ENCODE assay signal across 1 cellular context in the genomic region with DNA sequence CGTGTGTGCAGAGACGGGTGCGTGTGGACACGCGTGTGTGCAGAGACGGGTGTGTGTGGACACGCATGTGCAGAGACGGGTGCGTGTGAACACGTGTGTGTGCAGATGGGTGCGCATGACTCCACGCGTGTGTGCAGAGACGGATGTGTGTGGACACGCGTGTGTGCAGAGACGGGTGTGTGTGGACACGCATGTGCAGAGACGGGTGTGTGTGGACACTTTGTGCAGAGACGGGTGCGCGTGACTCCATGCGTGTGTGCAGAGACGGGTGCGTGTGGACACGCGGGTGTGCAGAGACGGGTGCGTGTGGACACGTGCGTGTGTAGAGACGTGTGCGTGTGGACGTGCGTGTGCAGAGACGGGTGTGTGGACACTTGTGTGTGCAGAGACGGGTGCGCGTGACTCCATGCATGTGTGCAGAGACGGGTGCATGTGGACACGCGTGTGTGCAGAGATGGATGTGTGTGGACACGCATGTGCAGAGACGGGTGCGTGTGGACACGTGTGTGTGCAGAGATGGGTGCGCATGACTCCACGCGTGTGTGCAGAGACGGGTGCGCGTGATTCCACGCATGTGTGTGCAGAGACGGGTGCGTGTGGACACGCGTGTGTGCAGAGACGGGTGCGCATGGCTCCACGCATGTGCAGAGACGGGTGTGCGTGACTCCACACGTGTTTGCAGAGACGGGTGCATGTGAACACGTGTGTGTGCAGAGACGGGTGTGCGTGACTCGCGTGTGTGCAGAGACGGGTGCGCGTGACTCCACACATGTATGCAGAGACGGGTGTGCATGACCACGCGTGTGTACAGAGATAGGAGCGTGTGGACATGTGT.
A peak's percentile ranks its signal among the peaks of the same experiment; 100 is the strongest.
TF ChIP-seq lines count a peak whose summit lies in the region.

No MANE protein-coding gene starts in this region.

TF ChIP-seq in HepG2, 621 proteins besides CTCF, POLR2A, EP300 and RAD21 (continued from another document and continues in another):
- TF ChIP-seq, protein P1, sequence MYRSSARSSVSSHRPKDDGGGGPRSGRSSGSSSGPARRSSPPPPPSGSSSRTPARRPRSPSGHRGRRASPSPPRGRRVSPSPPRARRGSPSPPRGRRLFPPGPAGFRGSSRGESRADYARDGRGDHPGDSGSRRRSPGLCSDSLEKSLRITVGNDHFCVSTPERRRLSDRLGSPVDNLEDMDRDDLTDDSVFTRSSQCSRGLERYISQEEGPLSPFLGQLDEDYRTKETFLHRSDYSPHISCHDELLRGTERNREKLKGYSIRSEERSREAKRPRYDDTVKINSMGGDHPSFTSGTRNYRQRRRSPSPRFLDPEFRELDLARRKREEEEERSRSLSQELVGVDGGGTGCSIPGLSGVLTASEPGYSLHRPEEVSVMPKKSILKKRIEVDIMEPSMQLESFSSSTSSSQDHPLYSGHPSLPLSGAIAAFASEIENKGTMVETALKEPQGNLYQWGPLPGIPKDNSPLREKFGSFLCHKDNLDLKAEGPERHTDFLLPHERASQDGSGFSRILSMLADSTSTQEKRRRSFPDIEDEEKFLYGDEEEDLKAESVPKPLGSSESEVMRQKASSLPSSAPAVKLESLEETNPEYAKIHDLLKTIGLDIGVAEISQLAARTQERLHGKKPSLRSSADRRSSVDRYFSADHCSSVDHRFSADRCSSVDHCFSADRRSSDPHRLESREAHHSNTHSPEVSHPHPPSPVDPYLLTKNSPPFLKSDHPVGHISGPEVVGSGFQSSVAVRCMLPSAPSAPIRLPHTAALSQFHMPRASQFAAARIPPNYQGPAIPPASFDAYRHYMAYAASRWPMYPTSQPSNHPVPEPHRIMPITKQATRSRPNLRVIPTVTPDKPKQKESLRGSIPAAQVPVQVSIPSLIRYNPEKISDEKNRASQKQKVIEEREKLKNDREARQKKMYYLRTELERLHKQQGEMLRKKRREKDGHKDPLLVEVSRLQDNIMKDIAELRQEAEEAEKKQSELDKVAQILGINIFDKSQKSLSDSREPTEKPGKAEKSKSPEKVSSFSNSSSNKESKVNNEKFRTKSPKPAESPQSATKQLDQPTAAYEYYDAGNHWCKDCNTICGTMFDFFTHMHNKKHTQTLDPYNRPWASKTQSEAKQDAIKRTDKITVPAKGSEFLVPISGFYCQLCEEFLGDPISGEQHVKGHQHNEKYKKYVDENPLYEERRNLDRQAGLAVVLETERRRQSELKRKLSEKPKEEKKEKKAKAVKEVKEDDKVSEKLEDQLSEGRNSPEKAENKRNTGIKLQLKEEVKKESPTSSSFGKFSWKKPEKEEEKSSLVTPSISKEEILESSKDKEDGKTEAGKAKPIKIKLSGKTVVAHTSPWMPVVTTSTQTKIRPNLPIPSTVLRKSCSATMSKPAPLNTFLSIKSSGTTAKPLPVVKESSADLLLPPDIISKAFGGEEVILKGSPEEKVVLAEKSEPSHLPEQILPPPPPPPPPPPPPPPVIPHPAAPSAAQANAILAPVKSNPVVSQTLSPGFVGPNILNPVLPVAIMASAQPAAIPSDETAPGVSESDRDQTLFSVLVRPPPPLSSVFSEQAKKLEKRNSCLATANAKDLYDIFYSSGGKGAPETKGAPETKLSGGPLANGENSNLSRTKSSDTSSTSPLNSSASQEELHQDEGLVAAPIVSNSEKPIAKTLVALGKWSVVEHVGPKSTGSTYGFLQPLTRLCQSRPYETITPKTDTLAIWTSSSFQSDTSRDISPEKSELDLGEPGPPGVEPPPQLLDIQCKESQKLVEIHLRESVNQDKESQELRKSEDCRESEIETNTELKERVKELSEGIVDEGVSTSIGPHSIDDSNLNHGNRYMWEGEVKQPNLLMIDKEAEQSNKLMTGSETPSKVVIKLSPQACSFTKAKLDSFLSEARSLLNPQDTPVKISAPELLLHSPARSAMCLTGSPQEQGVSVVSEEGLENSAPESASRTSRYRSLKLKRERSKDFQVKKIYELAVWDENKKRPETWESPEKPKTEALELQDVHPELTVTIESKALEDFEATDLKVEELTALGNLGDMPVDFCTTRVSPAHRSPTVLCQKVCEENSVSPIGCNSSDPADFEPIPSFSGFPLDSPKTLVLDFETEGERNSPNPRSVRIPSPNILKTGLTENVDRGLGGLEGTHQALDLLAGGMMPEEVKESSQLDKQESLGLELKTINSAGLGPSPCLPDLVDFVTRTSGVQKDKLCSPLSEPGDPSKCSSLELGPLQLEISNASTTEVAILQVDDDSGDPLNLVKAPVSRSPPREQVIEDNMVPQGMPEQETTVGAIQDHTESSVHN (CRISPR knock-in tag; IDR thresholded peaks at IDR 0.05): 0 out of 2 replicates have a peak, but pooled peaks have one; percentile 5
- TF ChIP-seq PHB2 (IDR thresholded peaks at IDR 0.05; ENCODE audit: partially characterized antibody) (no peak), ZFP37 (CRISPR knock-in tag; IDR thresholded peaks at IDR 0.05; ENCODE audit: borderline replicate concordance) (no peak), NR1H2 (CRISPR knock-in tag; IDR thresholded peaks at IDR 0.05; ENCODE audit: borderline replicate concordance, low read depth) (0 out of 2 replicates have a peak, but pooled peaks have one; percentile 68), ZBTB49 (CRISPR knock-in tag; IDR thresholded peaks at IDR 0.05; ENCODE audit: borderline replicate concordance) (no peak), SRSF4 (IDR thresholded peaks at IDR 0.05; ENCODE audit: low read depth, low read length, poor library complexity, severe bottlenecking) (no peak), ARNT (IDR thresholded peaks at IDR 0.05) (no peak), ZSCAN21 (CRISPR knock-in tag; IDR thresholded peaks at IDR 0.05; ENCODE audit: borderline replicate concordance) (0 out of 2 replicates have a peak, but pooled peaks have one; percentile 15), ZNF430 (CRISPR knock-in tag; IDR thresholded peaks at IDR 0.05) (no peak), SP2 (CRISPR knock-in tag; IDR thresholded peaks at IDR 0.05) (0 out of 2 replicates have a peak, but pooled peaks have one; percentile 18), KAT8 (CRISPR knock-in tag; IDR thresholded peaks at IDR 0.05) (no peak), ZBTB7A (CRISPR knock-in tag; IDR thresholded peaks at IDR 0.05) (peak; percentile 25; the same call in 1 of the 2 replicates), HOXA7 (CRISPR knock-in tag; IDR thresholded peaks at IDR 0.05) (no peak), AKAP8 (CRISPR knock-in tag; IDR thresholded peaks at IDR 0.05) (no peak), ZNF589 (CRISPR knock-in tag; conservative IDR thresholded peaks at IDR 0.05) (peak; percentile 73), ZNF713 (CRISPR knock-in tag; IDR thresholded peaks at IDR 0.05) (no peak), ATAD3A (CRISPR knock-in tag; IDR thresholded peaks at IDR 0.05) (no peak), TOPORS (CRISPR knock-in tag; IDR thresholded peaks at IDR 0.05) (no peak), REL (CRISPR knock-in tag; conservative IDR thresholded peaks at IDR 0.05) (peak; percentile 69; the same call in 1 of the 2 replicates), ZNF468 (CRISPR knock-in tag; IDR thresholded peaks at IDR 0.05) (no peak), KDM1A (CRISPR knock-in tag; IDR thresholded peaks at IDR 0.05) (no peak), ZNF780A (CRISPR knock-in tag; IDR thresholded peaks at IDR 0.05) (0 out of 2 replicates have a peak, but pooled peaks have one; percentile 21), BORCS8-MEF2B (CRISPR knock-in tag; IDR thresholded peaks at IDR 0.05) (peak; percentile 48; the same call in 1 of the 2 replicates), ZNF121 (CRISPR knock-in tag; IDR thresholded peaks at IDR 0.05) (no peak), ZNF558 (CRISPR knock-in tag; IDR thresholded peaks at IDR 0.05; ENCODE audit: borderline replicate concordance) (no peak), ZNF841 (CRISPR knock-in tag; IDR thresholded peaks at IDR 0.05; ENCODE audit: borderline replicate concordance) (0 out of 2 replicates have a peak, but pooled peaks have one; percentile 40), ZNF18 (CRISPR knock-in tag; IDR thresholded peaks at IDR 0.05; ENCODE audit: insufficient replicate concordance) (no peak), CBFB (CRISPR knock-in tag; IDR thresholded peaks at IDR 0.05) (no peak), ZBTB26 (CRISPR knock-in tag; IDR thresholded peaks at IDR 0.05; ENCODE audit: borderline replicate concordance) (no peak), NBN (conservative IDR thresholded peaks at IDR 0.05) (0 out of 2 replicates have a peak, but pooled peaks have one; percentile 18)
- TF ChIP-seq, protein P2, sequence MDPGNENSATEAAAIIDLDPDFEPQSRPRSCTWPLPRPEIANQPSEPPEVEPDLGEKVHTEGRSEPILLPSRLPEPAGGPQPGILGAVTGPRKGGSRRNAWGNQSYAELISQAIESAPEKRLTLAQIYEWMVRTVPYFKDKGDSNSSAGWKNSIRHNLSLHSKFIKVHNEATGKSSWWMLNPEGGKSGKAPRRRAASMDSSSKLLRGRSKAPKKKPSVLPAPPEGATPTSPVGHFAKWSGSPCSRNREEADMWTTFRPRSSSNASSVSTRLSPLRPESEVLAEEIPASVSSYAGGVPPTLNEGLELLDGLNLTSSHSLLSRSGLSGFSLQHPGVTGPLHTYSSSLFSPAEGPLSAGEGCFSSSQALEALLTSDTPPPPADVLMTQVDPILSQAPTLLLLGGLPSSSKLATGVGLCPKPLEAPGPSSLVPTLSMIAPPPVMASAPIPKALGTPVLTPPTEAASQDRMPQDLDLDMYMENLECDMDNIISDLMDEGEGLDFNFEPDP (CRISPR knock-in tag; conservative IDR thresholded peaks at IDR 0.05): no peak
- TF ChIP-seq, protein P3, sequence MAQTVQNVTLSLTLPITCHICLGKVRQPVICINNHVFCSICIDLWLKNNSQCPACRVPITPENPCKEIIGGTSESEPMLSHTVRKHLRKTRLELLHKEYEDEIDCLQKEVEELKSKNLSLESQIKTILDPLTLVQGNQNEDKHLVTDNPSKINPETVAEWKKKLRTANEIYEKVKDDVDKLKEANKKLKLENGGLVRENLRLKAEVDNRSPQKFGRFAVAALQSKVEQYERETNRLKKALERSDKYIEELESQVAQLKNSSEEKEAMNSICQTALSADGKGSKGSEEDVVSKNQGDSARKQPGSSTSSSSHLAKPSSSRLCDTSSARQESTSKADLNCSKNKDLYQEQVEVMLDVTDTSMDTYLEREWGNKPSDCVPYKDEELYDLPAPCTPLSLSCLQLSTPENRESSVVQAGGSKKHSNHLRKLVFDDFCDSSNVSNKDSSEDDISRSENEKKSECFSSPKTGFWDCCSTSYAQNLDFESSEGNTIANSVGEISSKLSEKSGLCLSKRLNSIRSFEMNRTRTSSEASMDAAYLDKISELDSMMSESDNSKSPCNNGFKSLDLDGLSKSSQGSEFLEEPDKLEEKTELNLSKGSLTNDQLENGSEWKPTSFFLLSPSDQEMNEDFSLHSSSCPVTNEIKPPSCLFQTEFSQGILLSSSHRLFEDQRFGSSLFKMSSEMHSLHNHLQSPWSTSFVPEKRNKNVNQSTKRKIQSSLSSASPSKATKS (CRISPR knock-in tag; IDR thresholded peaks at IDR 0.05): no peak
- TF ChIP-seq, protein P4, sequence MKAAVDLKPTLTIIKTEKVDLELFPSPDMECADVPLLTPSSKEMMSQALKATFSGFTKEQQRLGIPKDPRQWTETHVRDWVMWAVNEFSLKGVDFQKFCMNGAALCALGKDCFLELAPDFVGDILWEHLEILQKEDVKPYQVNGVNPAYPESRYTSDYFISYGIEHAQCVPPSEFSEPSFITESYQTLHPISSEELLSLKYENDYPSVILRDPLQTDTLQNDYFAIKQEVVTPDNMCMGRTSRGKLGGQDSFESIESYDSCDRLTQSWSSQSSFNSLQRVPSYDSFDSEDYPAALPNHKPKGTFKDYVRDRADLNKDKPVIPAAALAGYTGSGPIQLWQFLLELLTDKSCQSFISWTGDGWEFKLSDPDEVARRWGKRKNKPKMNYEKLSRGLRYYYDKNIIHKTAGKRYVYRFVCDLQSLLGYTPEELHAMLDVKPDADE (CRISPR knock-in tag; IDR thresholded peaks at IDR 0.05): no peak
- TF ChIP-seq, protein P5, sequence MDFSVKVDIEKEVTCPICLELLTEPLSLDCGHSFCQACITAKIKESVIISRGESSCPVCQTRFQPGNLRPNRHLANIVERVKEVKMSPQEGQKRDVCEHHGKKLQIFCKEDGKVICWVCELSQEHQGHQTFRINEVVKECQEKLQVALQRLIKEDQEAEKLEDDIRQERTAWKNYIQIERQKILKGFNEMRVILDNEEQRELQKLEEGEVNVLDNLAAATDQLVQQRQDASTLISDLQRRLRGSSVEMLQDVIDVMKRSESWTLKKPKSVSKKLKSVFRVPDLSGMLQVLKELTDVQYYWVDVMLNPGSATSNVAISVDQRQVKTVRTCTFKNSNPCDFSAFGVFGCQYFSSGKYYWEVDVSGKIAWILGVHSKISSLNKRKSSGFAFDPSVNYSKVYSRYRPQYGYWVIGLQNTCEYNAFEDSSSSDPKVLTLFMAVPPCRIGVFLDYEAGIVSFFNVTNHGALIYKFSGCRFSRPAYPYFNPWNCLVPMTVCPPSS (IDR thresholded peaks at IDR 0.05): no peak
